ENCODE assay signal across 21 cellular contexts in the genomic region with DNA sequence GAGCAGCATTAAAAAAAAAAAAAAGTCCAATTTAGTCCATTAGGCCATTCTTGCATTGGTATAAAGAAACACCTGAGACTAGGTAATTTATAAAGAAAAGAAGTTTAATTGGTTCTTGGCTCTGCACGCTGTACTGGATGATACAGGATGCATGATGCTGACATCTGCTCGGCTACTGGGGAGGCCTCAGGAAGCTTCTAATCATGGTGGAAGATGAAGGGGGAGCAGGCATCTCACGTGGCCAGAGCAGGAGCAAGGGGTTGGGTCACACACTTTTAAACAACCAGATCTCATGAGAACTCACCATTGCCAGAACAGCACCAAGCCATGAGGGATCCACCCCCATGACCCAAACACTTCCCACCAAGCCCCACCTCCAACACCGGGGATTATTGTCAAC.
DNase-seq lines count a peak whose midpoint lies in the region; ATAC-seq and TF ChIP-seq lines count a peak whose summit lies in the region.
"Had no signal": no experiment of that assay in that cellular context is flagged by ENCODE, and none has a peak within 500 bp of the region (broad histone marks: within the 10 kb centered on the region; RNA-seq: fewer than 3 reads in every experiment).

No MANE protein-coding gene starts in this region.

- intact Hi-C loops in CD8-positive, alpha-beta T cell (cut with DNase I, micrococcal nuclease) = no loop called here
- intact Hi-C loops in activated T-helper 2 cell treated with anti-CD3 and anti-CD28 coated beads, Interferon-gamma antibody, Interleukin-2, Interleukin-4, amounts not matched to agents 10 μg/mL and 5 μg/mL and 100 μg/mL, durations not matched to agents 14 hours and 24 hours and 36 hours (cut with micrococcal nuclease) = no loop called here

- peak overlapping the region; percentile 27 for H2BK120ac ChIP-seq in mesenchymal stem cell (ENCODE audit: low read depth, low read length)

- WGBS in mesenchymal stem cell = 100% methylated on average over 4 of the region's 4 CpGs

- peak overlapping the region; percentile 44 for H2BK15ac ChIP-seq in mesenchymal stem cell (ENCODE audit: low read depth, poor library complexity, severe bottlenecking)

- peak overlapping the region; percentile 59; the same call in 1 of the 2 replicates for H3K4me2 ChIP-seq in OCI-LY3 (ENCODE audit: low read length)
- H3K4me2 ChIP-seq in mesenchymal stem cell (ENCODE audit: low read length, poor library complexity, severe bottlenecking) = no peak overlapping the region
- H3K4me2 ChIP-seq: GM23338 had no signal

- no peak overlapping the region for H4K8ac ChIP-seq in mesenchymal stem cell (ENCODE audit: low read length)

- H3K27me3 ChIP-seq in OCI-LY3 (ENCODE audit: low read depth, low read length) (no peaks in the 10 kb centered on the region), mesenchymal stem cell (ENCODE audit: control insufficient read depth in 1 of 2, insufficient read depth in 1 of 2, low read length in 2 of 2) (no peaks in the 10 kb centered on the region), subcutaneous abdominal adipose tissue (ENCODE audit: control insufficient read depth in 5 of 5, insufficient read depth in 4 of 5, low read length in 5 of 5) (no peaks in the 10 kb centered on the region)
- no peaks in the 10 kb centered on the region for H3K27me3 ChIP-seq in CD8-positive, alpha-beta T cell (ENCODE audit: insufficient read depth, low read length)
- H3K27me3 ChIP-seq: BLaER1 had no signal

- no peaks in the 10 kb centered on the region for H3K9me3 Mint-ChIP-seq in CD8-positive, alpha-beta T cell
- no peaks in the 10 kb centered on the region for H3K9me3 Mint-ChIP-seq in activated T-helper 2 cell treated with anti-CD3 and anti-CD28 coated beads, Interferon-gamma antibody, Interleukin-2, Interleukin-4, amounts not matched to agents 10 μg/mL and 5 μg/mL and 100 μg/mL, durations not matched to agents 14 hours and 24 hours and 36 hours
- H3K9me3 Mint-ChIP-seq: CD4-positive, alpha-beta T cell; GM23338; HFFc6 had no signal

- H3K79me1 ChIP-seq in mesenchymal stem cell (replicated peaks; ENCODE audit: low read length, poor library complexity, severe bottlenecking) = peaks cover 19% of the 10 kb centered on the region

- H3K18ac ChIP-seq in mesenchymal stem cell (ENCODE audit: low read depth in 1 of 2, low read length in 2 of 2) = peak overlapping the region; percentile 84 to 88

- peak overlapping the region in 1 of 2 experiments; percentile 86 for H3K4ac ChIP-seq in mesenchymal stem cell (ENCODE audit: low read depth in 1 of 2, low read length in 2 of 2)

- no peaks in the 10 kb centered on the region for H3K36me3 ChIP-seq in OCI-LY3 (replicated peaks; ENCODE audit: low read depth, low read length)
- peaks cover 0 to 3% of the 10 kb centered on the region in 2 experiments for H3K36me3 ChIP-seq in mesenchymal stem cell (ENCODE audit: control insufficient read depth in 1 of 2, insufficient read depth in 2 of 2, low read depth in 1 of 2, low read length in 2 of 2)
- no peaks in the 10 kb centered on the region for H3K36me3 ChIP-seq in subcutaneous abdominal adipose tissue (ENCODE audit: control insufficient read depth in 5 of 5, insufficient read depth in 5 of 5, low read length in 5 of 5)
- no peaks in the 10 kb centered on the region for H3K36me3 ChIP-seq in CD8-positive, alpha-beta T cell (ENCODE audit: insufficient read depth, low read length)
- H3K36me3 ChIP-seq: BLaER1 had no signal

- peak overlapping the region; percentile 64 for H4K91ac ChIP-seq in mesenchymal stem cell (ENCODE audit: low read length)

- ATAC-seq in CD8-positive, alpha-beta T cell = no peak
- no peak for ATAC-seq in GM19463 (IDR thresholded peaks at IDR 0.05; ENCODE audit: unreplicated experiment)
- ATAC-seq: GM12878, GM23338, HCT116 had no signal

- H3K4me3 Mint-ChIP-seq in CD8-positive, alpha-beta T cell = no peak overlapping the region
- no peak overlapping the region for H3K4me3 Mint-ChIP-seq in activated T-helper 2 cell treated with anti-CD3 and anti-CD28 coated beads, Interferon-gamma antibody, Interleukin-2, Interleukin-4, amounts not matched to agents 10 μg/mL and 5 μg/mL and 100 μg/mL, durations not matched to agents 14 hours and 24 hours and 36 hours (ENCODE audit: low read depth)
- H3K4me3 Mint-ChIP-seq: B cell; CD14-positive monocyte; CD4-positive, alpha-beta T cell; GM23338; H9; HFFc6 had no signal

- no peak overlapping the region for H3K14ac ChIP-seq in mesenchymal stem cell (ENCODE audit: low read length in 2 of 2)

- peaks cover 4% of the 10 kb centered on the region for H3K4me1 Mint-ChIP-seq in CD8-positive, alpha-beta T cell (ENCODE audit: low read depth)
- H3K4me1 Mint-ChIP-seq in activated T-helper 2 cell treated with anti-CD3 and anti-CD28 coated beads, Interferon-gamma antibody, Interleukin-2, Interleukin-4, amounts not matched to agents 10 μg/mL and 5 μg/mL and 100 μg/mL, durations not matched to agents 14 hours and 24 hours and 36 hours (ENCODE audit: low read depth) = no peaks in the 10 kb centered on the region

- no peak overlapping the region for H2AK5ac ChIP-seq in mesenchymal stem cell (ENCODE audit: low read length, severe bottlenecking)

- no peaks in the 10 kb centered on the region for H3K36me3 Mint-ChIP-seq in CD8-positive, alpha-beta T cell
- H3K36me3 Mint-ChIP-seq in activated T-helper 2 cell treated with anti-CD3 and anti-CD28 coated beads, Interferon-gamma antibody, Interleukin-2, Interleukin-4, amounts not matched to agents 10 μg/mL and 5 μg/mL and 100 μg/mL, durations not matched to agents 14 hours and 24 hours and 36 hours (ENCODE audit: low read depth) = no peaks in the 10 kb centered on the region
- H3K36me3 Mint-ChIP-seq: CD14-positive monocyte had no signal

- H2BK5ac ChIP-seq in mesenchymal stem cell (ENCODE audit: low read depth, low read length, poor library complexity, severe bottlenecking) = no peak overlapping the region

- H2AFZ ChIP-seq in OCI-LY3 (ENCODE audit: low read depth, low read length) (no peak overlapping the region), mesenchymal stem cell (ENCODE audit: low read depth, low read length) (no peak overlapping the region)
- H2AFZ ChIP-seq: GM23338 had no signal

- peaks cover 2% of the 10 kb centered on the region for H3K27me3 Mint-ChIP-seq in CD8-positive, alpha-beta T cell (ENCODE audit: low read depth)
- H3K27me3 Mint-ChIP-seq in activated T-helper 2 cell treated with anti-CD3 and anti-CD28 coated beads, Interferon-gamma antibody, Interleukin-2, Interleukin-4, amounts not matched to agents 10 μg/mL and 5 μg/mL and 100 μg/mL, durations not matched to agents 14 hours and 24 hours and 36 hours (ENCODE audit: low read depth) = peaks cover 4% of the 10 kb centered on the region
- H3K27me3 Mint-ChIP-seq: B cell had no signal

- H3K9me3 ChIP-seq in OCI-LY3 (ENCODE audit: insufficient read depth, low read length) (no peaks in the 10 kb centered on the region), mesenchymal stem cell (ENCODE audit: control insufficient read depth, low read length) (no peaks in the 10 kb centered on the region), subcutaneous abdominal adipose tissue (ENCODE audit: control insufficient read depth in 5 of 5, low read length in 5 of 5) (no peaks in the 10 kb centered on the region)
- H3K9me3 ChIP-seq in CD8-positive, alpha-beta T cell (ENCODE audit: low read length) = no peaks in the 10 kb centered on the region
- H3K9me3 ChIP-seq: BLaER1, Caco-2 had no signal

- H3K9ac ChIP-seq in OCI-LY3 (ENCODE audit: low read length) (no peak overlapping the region), mesenchymal stem cell (ENCODE audit: low read length) (no peak overlapping the region), subcutaneous abdominal adipose tissue (ENCODE audit: low read length in 5 of 5) (no peak overlapping the region)
- H3K9ac ChIP-seq: BLaER1 had no signal

- H2BK12ac ChIP-seq in mesenchymal stem cell (ENCODE audit: low read length in 2 of 2) = peak overlapping the region; percentile 96

- H3K27ac ChIP-seq in C4-2B (peak overlapping the region; percentile 26), OCI-LY3 (ENCODE audit: low read length) (no peak overlapping the region; the same call in 1 of the 2 replicates), mesenchymal stem cell (ENCODE audit: low read length, poor library complexity, severe bottlenecking) (no peak overlapping the region), subcutaneous abdominal adipose tissue (ENCODE audit: low read depth, low read length) (peak overlapping the region; percentile 14)
- H3K27ac ChIP-seq in CD8-positive, alpha-beta T cell (ENCODE audit: low read depth, low read length) = no peak overlapping the region
- H3K27ac ChIP-seq: 22Rv1, BLaER1 had no signal

- no peak overlapping the region for H3K23ac ChIP-seq in mesenchymal stem cell (ENCODE audit: low read length in 2 of 2)

- CTCF ChIA-PET in CD8-positive, alpha-beta T cell (lab: Charles Lee) = no interaction called here

- H4K20me1 ChIP-seq in OCI-LY3 (ENCODE audit: insufficient read depth, low read length) = no peaks in the 10 kb centered on the region

- DNase-seq in mesenchymal stem cell (no peak), NCI-H146 (lab: John Stamatoyannopoulos, UW) (no peak)
- DNase-seq in CD8-positive, alpha-beta T cell = no peak
- DNase-seq in activated T-helper 2 cell treated with anti-CD3 and anti-CD28 coated beads, Interferon-gamma antibody, Interleukin-2, Interleukin-4, amounts not matched to agents 10 μg/mL and 5 μg/mL and 100 μg/mL, durations not matched to agents 14 hours and 24 hours and 36 hours (ENCODE audit: low spot score) = no peak
- DNase-seq: Caco-2; CD4-positive, alpha-beta T cell; DMS153; DND-41; H9; HFFc6 had no signal

- TF ChIP-seq CTCF in C4-2B (conservative IDR thresholded peaks at IDR 0.05) (no peak), OCI-LY3 (IDR thresholded peaks at IDR 0.05; ENCODE audit: low read depth, low read length) (no peak)
- no peak for TF ChIP-seq CTCF in CD8-positive, alpha-beta T cell (IDR thresholded peaks at IDR 0.05)

- H3K4me1 ChIP-seq in OCI-LY3 (ENCODE audit: low read length) (peaks cover 80% of the 10 kb centered on the region), mesenchymal stem cell (ENCODE audit: control insufficient read depth, insufficient read depth, low read depth, low read length) (peaks cover 9% of the 10 kb centered on the region), subcutaneous abdominal adipose tissue (ENCODE audit: control insufficient read depth in 5 of 5, insufficient read depth in 5 of 5, low read length in 5 of 5) (peaks cover 0 to 62% (median 42%) of the 10 kb centered on the region in 5 donors)
- no peaks in the 10 kb centered on the region for H3K4me1 ChIP-seq in CD8-positive, alpha-beta T cell (ENCODE audit: insufficient read depth, low read length)
- H3K4me1 ChIP-seq: Caco-2 had no signal

- H3K27ac Mint-ChIP-seq in CD8-positive, alpha-beta T cell = no peak overlapping the region
- H3K27ac Mint-ChIP-seq in activated T-helper 2 cell treated with anti-CD3 and anti-CD28 coated beads, Interferon-gamma antibody, Interleukin-2, Interleukin-4, amounts not matched to agents 10 μg/mL and 5 μg/mL and 100 μg/mL, durations not matched to agents 14 hours and 24 hours and 36 hours = no peak overlapping the region
- H3K27ac Mint-ChIP-seq: B cell; CD14-positive monocyte; CD4-positive, alpha-beta T cell; GM23338; H9; HFFc6 had no signal

- peaks cover 80% of the 10 kb centered on the region for H3K79me2 ChIP-seq in OCI-LY3 (ENCODE audit: low read length)

- POLR2A ChIA-PET in CD8-positive, alpha-beta T cell (lab: Charles Lee) = no interaction called here

- H3K4me3 ChIP-seq in OCI-LY3 (ENCODE audit: low read length) = no peak overlapping the region
- no peak overlapping the region for H3K4me3 ChIP-seq in mesenchymal stem cell (ENCODE audit: insufficient read depth in 1 of 2, low read depth in 1 of 2, low read length in 2 of 2)
- H3K4me3 ChIP-seq in subcutaneous abdominal adipose tissue (ENCODE audit: low read depth in 1 of 5, low read length in 5 of 5) = no peak overlapping the region
- no peak overlapping the region for H3K4me3 ChIP-seq in CD8-positive, alpha-beta T cell (ENCODE audit: low read depth, low read length)
- H3K4me3 ChIP-seq: BLaER1, GM12878, GM23338 had no signal

Comparison
In these comparisons a context has a peak if more than half of its experiments do, and no peak if none do; other contexts are left out.
1. H3K27ac ChIP-seq: peak in C4-2B (single experiment) and subcutaneous abdominal adipose tissue (single experiment); none in OCI-LY3 (single experiment), mesenchymal stem cell (single experiment) and CD8-positive, alpha-beta T cell (single experiment).